Comparison of ENCODE assay signal across 18 cellular contexts in the genomic region with DNA sequence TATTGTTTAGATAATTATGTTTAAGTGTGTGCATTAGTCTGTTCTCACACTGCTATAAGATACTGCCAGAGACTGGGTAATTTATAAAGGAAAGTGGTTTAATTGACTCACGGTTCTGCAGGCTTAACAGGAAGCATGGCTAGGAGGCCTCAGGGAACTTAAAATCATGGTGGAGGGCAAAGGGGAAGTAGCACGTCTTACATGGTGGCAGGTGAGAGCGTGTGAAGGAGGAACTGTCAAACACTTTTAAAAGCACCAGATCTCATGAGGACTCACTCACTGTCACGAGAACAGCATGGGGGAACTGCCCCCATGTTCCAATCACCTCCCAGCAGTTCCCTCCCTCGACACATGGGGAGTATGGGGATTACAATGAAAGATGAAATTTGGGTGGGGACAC.
"Had no signal": no experiment of that assay in that cellular context is flagged by ENCODE, and none has a peak within 500 bp of the region (broad histone marks: within the 10 kb centered on the region; RNA-seq: fewer than 3 reads in every experiment).

No MANE protein-coding gene starts in this region.

- H3K4me1 ChIP-seq: adrenal gland, pancreas, sigmoid colon had no signal

- H3K27ac Mint-ChIP-seq: activated T-cell treated with anti-CD3 and anti-CD28 coated beads, Interleukin-2, amount 50 U/mL, for 24 hours; effector memory CD8-positive, alpha-beta T cell; neural progenitor cell; stimulated activated effector memory CD8-positive, alpha-beta T cell treated with anti-CD3 and anti-CD28 coated beads, Interleukin-12 subunit alpha, Interleukin-12 subunit beta, amount 100 ng/mL, for 72 hours had no signal

- H3K27me3 ChIP-seq: adrenal gland, neural progenitor cell, pancreas, sigmoid colon had no signal

- FAIRE-seq: frontal cortex, pancreas had no signal

- H3K9me3 Mint-ChIP-seq: activated T-cell treated with anti-CD3 and anti-CD28 coated beads, Interleukin-2, amount 50 U/mL, for 24 hours had no signal

- H3K27ac ChIP-seq: adrenal gland, epithelial cell of prostate, neural progenitor cell, pancreas, sigmoid colon had no signal

- H3K4me3 ChIP-seq: adrenal gland, neural progenitor cell, pancreas, sigmoid colon had no signal

- H3K4me3 Mint-ChIP-seq: activated T-cell treated with anti-CD3 and anti-CD28 coated beads, Interleukin-2, amount 50 U/mL, for 24 hours; effector memory CD8-positive, alpha-beta T cell; neural progenitor cell; stimulated activated effector memory CD8-positive, alpha-beta T cell treated with anti-CD3 and anti-CD28 coated beads, Interleukin-12 subunit alpha, Interleukin-12 subunit beta, amount 100 ng/mL, for 72 hours had no signal

- H3K9ac ChIP-seq: neural progenitor cell had no signal

- DNase-seq: activated CD4-positive, alpha-beta T cell treated with anti-CD3 and anti-CD28 coated beads, Interleukin-2, amount 50 U/mL, for 48 hours; activated CD4-positive, CD25-positive, alpha-beta regulatory T cell treated with anti-CD3 and anti-CD28 coated beads, Interleukin-2, amount 50 U/mL, for 72 hours; activated effector memory CD4-positive, alpha-beta T cell treated with Interleukin-2 at 50 U/mL for 16 hours; activated naive CD4-positive, alpha-beta T cell treated with anti-CD3 and anti-CD28 coated beads, Interleukin-2, amount 50 U/mL, for 16 hours; activated T-cell treated with anti-CD3 and anti-CD28 coated beads, Interleukin-2, amount 50 U/mL, for 24 hours; adrenal gland; dermis blood vessel endothelial cell; effector memory CD8-positive, alpha-beta T cell; head of caudate nucleus; mesendoderm; pancreas; sigmoid colon; stimulated activated CD4-positive, alpha-beta T cell treated with anti-CD3 and anti-CD28 coated beads, Interleukin-12 subunit alpha, Interleukin-12 subunit beta, amount 100 ng/mL, for 4 hours; stimulated activated CD4-positive, alpha-beta T cell treated with anti-CD3 and anti-CD28 coated beads, Interleukin-2, amount 100 ng/mL, for 24 hours had no signal

- H3K36me3 ChIP-seq: adrenal gland, neural progenitor cell, pancreas, sigmoid colon had no signal

- ATAC-seq: effector memory CD8-positive, alpha-beta T cell; pancreas; stimulated activated effector memory CD8-positive, alpha-beta T cell treated with anti-CD3 and anti-CD28 coated beads, Interleukin-12 subunit alpha, Interleukin-12 subunit beta, amount 100 ng/mL, for 72 hours had no signal

- H3K27me3 Mint-ChIP-seq: activated T-cell treated with anti-CD3 and anti-CD28 coated beads, Interleukin-2, amount 50 U/mL, for 24 hours; effector memory CD8-positive, alpha-beta T cell had no signal

- H3K4me1 Mint-ChIP-seq: stimulated activated effector memory CD8-positive, alpha-beta T cell treated with anti-CD3 and anti-CD28 coated beads, Interleukin-12 subunit alpha, Interleukin-12 subunit beta, amount 100 ng/mL, for 72 hours had no signal

- H3K36me3 Mint-ChIP-seq: neural progenitor cell; stimulated activated effector memory CD8-positive, alpha-beta T cell treated with anti-CD3 and anti-CD28 coated beads, Interleukin-12 subunit alpha, Interleukin-12 subunit beta, amount 100 ng/mL, for 72 hours had no signal

- H3K9me3 ChIP-seq: adrenal gland, pancreas had no signal
